ENCODE assay signal across 8 cellular contexts in the genomic region with DNA sequence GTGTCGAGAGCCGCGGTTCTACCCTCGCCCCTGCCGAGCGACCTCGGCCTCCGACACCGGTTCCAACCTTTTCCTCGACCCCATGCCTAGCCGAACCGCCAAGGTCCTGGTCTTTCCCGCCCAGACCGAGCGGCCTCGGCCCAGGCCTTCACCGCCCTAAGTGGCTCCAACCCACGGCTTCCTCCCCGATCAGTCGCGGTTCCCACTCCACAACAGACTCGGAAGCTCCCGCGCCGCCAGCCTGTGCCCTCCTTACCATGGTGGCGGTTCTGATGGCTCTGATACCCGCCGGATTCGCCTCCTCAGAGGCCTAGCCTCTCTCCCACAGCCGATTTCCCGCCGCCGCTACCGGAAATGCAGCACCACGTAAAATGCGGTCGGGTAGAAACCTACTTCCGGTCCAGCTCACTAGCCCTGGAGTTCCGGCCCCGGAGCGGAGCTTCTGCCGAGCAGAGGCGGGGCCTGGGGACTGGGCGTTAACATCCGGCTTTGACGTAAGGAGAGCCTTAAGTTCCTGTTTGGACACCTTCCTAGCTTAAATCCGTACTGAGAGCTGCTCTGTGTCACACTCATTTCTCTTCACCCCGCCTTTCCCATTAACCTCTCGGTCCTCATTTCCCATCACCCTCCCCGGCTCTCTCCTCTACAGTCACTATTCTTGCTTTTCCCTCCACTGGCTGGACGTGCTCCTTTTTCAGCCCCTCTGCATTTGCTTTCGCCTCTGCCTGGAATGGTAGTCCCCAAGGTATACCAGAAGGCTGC. TPM values are rescaled to one million over a fixed set of nuclear protein-coding genes. Genes with fewer than 3 reads are reported as not detected.
A peak's percentile ranks its signal among the peaks of the same experiment; 100 is the strongest.
DNase-seq lines count a peak whose midpoint lies in the region; ATAC-seq and TF ChIP-seq lines count a peak whose summit lies in the region.

SNRPB (minus strand) TSS at position 358 of the 762 bp plus-strand sequence; CDS start at position 259, 99 bp downstream.

- TF ChIP-seq POLR2A in gastroesophageal sphincter (IDR thresholded peaks at IDR 0.05) = peak; percentile 55 to 72

- H3K36me3 ChIP-seq in gastroesophageal sphincter = peaks cover 0 to 24% of the 10 kb centered on the region in 2 donors
- H3K36me3 ChIP-seq in neutrophil = peaks cover 19% of the 10 kb centered on the region

- TF ChIP-seq CTCF in HFF-Myc (IDR thresholded peaks at IDR 0.05; ENCODE audit: low read depth, low read length, missing control alignments) = no peak
- TF ChIP-seq CTCF in gastroesophageal sphincter (IDR thresholded peaks at IDR 0.05) = no peak
- TF ChIP-seq CTCF in neutrophil (IDR thresholded peaks at IDR 0.05) = peak; percentile 33

- H3K4me1 ChIP-seq in gastroesophageal sphincter = peaks cover 0 to 39% (median 14%) of the 10 kb centered on the region in 3 donors
- H3K4me1 ChIP-seq in neutrophil (ENCODE audit: control insufficient read depth in 1 of 2, insufficient read depth in 1 of 2, low read depth in 1 of 2, low read length in 1 of 2) = peaks cover 21 to 25% of the 10 kb centered on the region in 2 experiments

- ATAC-seq in gastroesophageal sphincter = peak; percentile 99

- CTCF ChIA-PET in activated naive CD4-positive, alpha-beta T cell treated with anti-CD3 and anti-CD28 coated beads for 36 hours (lab: Charles Lee) = interaction anchor here (1.1 to 2.7 kb wide), 6 partner anchors 11 to 53 kb away, joined by 4 to 11 read pairs (median 6); no protein-coding TSS in a partner anchor

- peak within 1 kb of the TSS; percentile 95 for H3K4me3 ChIP-seq in HFF-Myc (replicated peaks; ENCODE audit: low read depth, low read length)
- H3K4me3 ChIP-seq in gastroesophageal sphincter = peak within 1 kb of the TSS; percentile 75 to 79
- H3K4me3 ChIP-seq in neutrophil (ENCODE audit: low read depth in 1 of 2, low read length in 1 of 2) = peak within 1 kb of the TSS; percentile 91 to 94

- H3K36me3 Mint-ChIP-seq in activated naive CD4-positive, alpha-beta T cell treated with anti-CD3 and anti-CD28 coated beads for 36 hours (ENCODE audit: low read depth) = peaks cover 45% of the 10 kb centered on the region

- H3K27ac Mint-ChIP-seq in activated naive CD4-positive, alpha-beta T cell treated with anti-CD3 and anti-CD28 coated beads for 36 hours = peak within 1 kb of the TSS; percentile 100

- peaks cover 52% of the 10 kb centered on the region for H3K4me1 Mint-ChIP-seq in activated naive CD4-positive, alpha-beta T cell treated with anti-CD3 and anti-CD28 coated beads for 36 hours (ENCODE audit: low read depth)

- WGBS in gastroesophageal sphincter (ENCODE audit: low coverage in 1 of 2), 2 donors = 0 to 1% methylated on average over 24 to 31 of the region's 52 CpGs

- peak within 1 kb of the TSS; percentile 99 for H3K4me3 Mint-ChIP-seq in activated naive CD4-positive, alpha-beta T cell treated with anti-CD3 and anti-CD28 coated beads for 36 hours

- no peak for TF ChIP-seq EP300 in gastroesophageal sphincter (IDR thresholded peaks at IDR 0.05)

- peak within 1 kb of the TSS; percentile 84 to 96 (median 90) for H3K27ac ChIP-seq in gastroesophageal sphincter
- H3K27ac ChIP-seq in neutrophil = peak within 1 kb of the TSS; percentile 93
- peak within 1 kb of the TSS; percentile 94 for H3K27ac ChIP-seq in substantia nigra (ENCODE audit: low read depth, low read length, poor library complexity, severe bottlenecking)

- intact Hi-C loops in activated naive CD4-positive, alpha-beta T cell treated with anti-CD3 and anti-CD28 coated beads for 36 hours (cut with micrococcal nuclease) = loop anchor here (1.0 to 5.0 kb wide), 8 partner anchors 16 to 368 kb away; partner anchors contain the start of genes IDH3B, NOP56 and ZNF343

- no peaks in the 10 kb centered on the region for H3K27me3 Mint-ChIP-seq in activated naive CD4-positive, alpha-beta T cell treated with anti-CD3 and anti-CD28 coated beads for 36 hours (ENCODE audit: low read depth)

- H3K9me3 Mint-ChIP-seq in activated naive CD4-positive, alpha-beta T cell treated with anti-CD3 and anti-CD28 coated beads for 36 hours = no peaks in the 10 kb centered on the region

- H3K27me3 ChIP-seq in gastroesophageal sphincter (no peaks in the 10 kb centered on the region), neutrophil (no peaks in the 10 kb centered on the region)

- DNase-seq in GM03348 (ENCODE audit: low spot score) (peak; percentile 96), HFF-Myc (ENCODE audit: extremely low read depth, low read depth) (peak; percentile 98), NAMALWA (ENCODE audit: low spot score) (peak; percentile 98), SK-N-DZ (ENCODE audit: low spot score) (peak; percentile 99), substantia nigra (lab: John Stamatoyannopoulos, UW) (peak; percentile 84 to 99 (median 96))
- DNase-seq in activated naive CD4-positive, alpha-beta T cell treated with anti-CD3 and anti-CD28 coated beads for 36 hours = peak; percentile 98

- H3K9me3 ChIP-seq in gastroesophageal sphincter = no peaks in the 10 kb centered on the region
- H3K9me3 ChIP-seq in neutrophil = no peaks in the 10 kb centered on the region

RNA-seq across cellular contexts. Expression of gene SNRPB, which starts in this region (rescaled TPM):
- 1,780 and 1,783 TPM in 2 replicates for polyA plus RNA-seq in SK-N-DZ (2014; cell fraction: cytosol; rRNA removed)
- 833 and 1,506 TPM in 2 replicates for polyA plus RNA-seq in SK-N-DZ (2014; cell fraction: nucleus; rRNA removed)
- total RNA-seq in activated naive CD4-positive, alpha-beta T cell treated with anti-CD3 and anti-CD28 coated beads for 36 hours = 100 to 1,000 TPM; 422 to 431 TPM
- 100 to 1,000 TPM; 154 to 212 (median 204) TPM for total RNA-seq in gastroesophageal sphincter

Comparison
In these comparisons a context has a peak if more than half of its experiments do, and no peak if none do; other contexts are left out.
1. Peak in every context shown above with its lines: DNase-seq, ATAC-seq, H3K4me3 ChIP-seq and H3K27ac ChIP-seq.